8 cellular contexts compared by ENCODE assay signal in the genomic region with DNA sequence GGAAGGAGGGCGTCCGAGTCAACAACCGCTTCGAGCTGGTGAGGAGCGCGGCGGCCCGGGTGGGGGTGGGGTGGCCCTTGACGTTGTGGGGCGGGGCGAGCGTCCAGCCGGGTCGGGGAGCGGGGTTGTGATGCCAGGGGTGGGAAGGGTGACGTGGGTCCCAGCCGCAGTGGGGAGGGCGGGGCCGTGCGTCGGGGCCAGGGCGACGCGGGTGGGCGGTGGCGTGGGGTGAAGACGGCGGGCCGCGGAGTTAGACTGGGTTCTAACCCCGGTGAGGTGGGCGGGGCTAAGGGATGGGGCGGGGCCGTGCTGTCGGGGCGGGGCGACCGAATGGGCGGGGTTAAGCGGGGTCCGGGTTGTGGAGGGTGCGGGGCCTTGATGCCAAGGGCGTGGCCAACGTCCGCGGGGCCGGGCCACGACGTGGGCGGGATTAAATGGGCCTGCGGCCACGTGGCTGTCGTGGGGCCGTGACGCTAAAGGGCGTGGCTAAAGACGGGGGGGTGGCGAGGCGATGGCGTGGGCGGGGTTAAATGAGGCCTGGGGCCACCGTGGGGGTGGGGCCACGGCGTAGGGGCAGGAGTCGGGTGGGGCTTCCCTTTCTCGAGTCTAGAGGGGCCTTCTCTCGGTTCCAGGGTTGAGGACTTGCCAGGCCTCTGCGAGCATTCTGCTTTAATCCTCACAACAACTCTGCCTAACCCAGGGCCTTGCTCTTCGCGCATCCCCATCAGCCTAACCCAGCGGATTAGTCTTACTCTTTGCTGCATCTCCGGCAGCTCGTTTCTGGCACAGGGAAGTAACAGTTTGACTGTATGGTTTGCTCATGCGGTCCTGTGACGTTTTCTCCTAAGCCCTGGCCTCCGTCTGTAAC. TPM values are rescaled to one million over a fixed set of nuclear protein-coding genes. Genes with fewer than 3 reads are reported as not detected.
DNase-seq lines count a peak whose midpoint lies in the region; ATAC-seq and TF ChIP-seq lines count a peak whose summit lies in the region.

No MANE protein-coding gene starts in this region.

- H3K9me3 Mint-ChIP-seq in activated T-helper 17 cell treated with anti-CD3 and anti-CD28 coated beads, Interleukin-2, amount 50 U/mL, for 72 hours: no peaks in the 10 kb centered on the region
- H3K9me3 Mint-ChIP-seq in naive B cell: peaks cover 0 to 3% (median 0%) of the 10 kb centered on the region in 7 donors

- peak overlapping the region; percentile 88 for H3K4me3 Mint-ChIP-seq in activated T-helper 17 cell treated with anti-CD3 and anti-CD28 coated beads, Interleukin-2, amount 50 U/mL, for 72 hours
- H3K4me3 Mint-ChIP-seq in naive B cell: peak overlapping the region; percentile 84 to 98 (median 92)

- no peaks in the 10 kb centered on the region for H3K4me1 Mint-ChIP-seq in activated T-helper 17 cell treated with anti-CD3 and anti-CD28 coated beads, Interleukin-2, amount 50 U/mL, for 72 hours
- peaks cover 8 to 26% (median 19%) of the 10 kb centered on the region in 3 donors for H3K4me1 Mint-ChIP-seq in naive B cell

- peaks cover 18% of the 10 kb centered on the region for H4K20me1 ChIP-seq in Karpas-422 (ENCODE audit: insufficient read depth, low read depth, low read length)
- H4K20me1 ChIP-seq in fibroblast of lung (ENCODE audit: control insufficient read depth, extremely low read depth, insufficient read depth, low read length): peaks cover 3% of the 10 kb centered on the region

- H3K36me3 ChIP-seq in Karpas-422 (ENCODE audit: insufficient read depth, low read length): peaks cover 28% of the 10 kb centered on the region
- H3K36me3 ChIP-seq in fibroblast of lung (ENCODE audit: control insufficient read depth, insufficient read depth, low read length): peaks cover 12% of the 10 kb centered on the region

- no peak overlapping the region for H2AFZ ChIP-seq in Karpas-422 (ENCODE audit: low read length)
- H2AFZ ChIP-seq in fibroblast of lung (ENCODE audit: low read length): no peak overlapping the region

- H3K4me2 ChIP-seq in Karpas-422 (ENCODE audit: low read depth, low read length, poor library complexity, severe bottlenecking): peak overlapping the region; percentile 100
- H3K4me2 ChIP-seq in fibroblast of lung (ENCODE audit: extremely low read depth, insufficient read depth, low read length): peak overlapping the region; percentile 62

- H3K36me3 Mint-ChIP-seq in activated T-helper 17 cell treated with anti-CD3 and anti-CD28 coated beads, Interleukin-2, amount 50 U/mL, for 72 hours (ENCODE audit: low read depth): peaks cover 40% of the 10 kb centered on the region
- H3K36me3 Mint-ChIP-seq in naive B cell: peaks cover 0 to 4% of the 10 kb centered on the region in 2 donors

- no peaks in the 10 kb centered on the region for H3K9me2 ChIP-seq in Karpas-422 (replicated peaks; ENCODE audit: insufficient read depth, low read length)

- H3K79me2 ChIP-seq in Karpas-422 (ENCODE audit: low read length) (peaks cover 43% of the 10 kb centered on the region), fibroblast of lung (ENCODE audit: control insufficient read depth, insufficient read depth, low read length) (peaks cover 42% of the 10 kb centered on the region)

- H3K9ac ChIP-seq in Karpas-422 (ENCODE audit: low read length) (peak overlapping the region; percentile 99), fibroblast of lung (ENCODE audit: insufficient read depth, low read length) (peak overlapping the region; percentile 100)

- H3K27ac Mint-ChIP-seq in activated T-helper 17 cell treated with anti-CD3 and anti-CD28 coated beads, Interleukin-2, amount 50 U/mL, for 72 hours: peak overlapping the region; percentile 93
- H3K27ac Mint-ChIP-seq in naive B cell: peak overlapping the region; percentile 98 to 100 (median 98)

- H3K4me3 ChIP-seq in Karpas-422 (ENCODE audit: low read length): peak overlapping the region; percentile 92
- H3K4me3 ChIP-seq in fibroblast of lung (replicated peaks in 1 of 4; ENCODE audit: control extremely low read depth in 1 of 4, insufficient read depth in 1 of 4, low read depth in 3 of 4, low read length in 4 of 4): peak overlapping the region; percentile 70 to 96 (median 87)

- ATAC-seq in GM21825 (IDR thresholded peaks at IDR 0.05; ENCODE audit: unreplicated experiment): peak; percentile 61
- peak; percentile 78 for ATAC-seq in activated T-helper 17 cell treated with anti-CD3 and anti-CD28 coated beads, Interleukin-2, amount 50 U/mL, for 72 hours (replicated peaks)
- peak; percentile 78 to 82 for ATAC-seq in naive B cell (ENCODE audit: low read depth in 2 of 2)

- TF ChIP-seq CTCF in fibroblast of lung (conservative IDR thresholded peaks at IDR 0.05 in 1 of 2, IDR thresholded peaks at IDR 0.05 in 1 of 2; ENCODE audit: low read depth in 1 of 2, low read length in 2 of 2): no peak

- H3K27ac ChIP-seq in Karpas-422 (ENCODE audit: low read length) (peak overlapping the region; percentile 96), fibroblast of lung (ENCODE audit: insufficient read depth, low read length) (peak overlapping the region; percentile 100)

- H3K27me3 ChIP-seq in Karpas-422 (ENCODE audit: low read length) (no peaks in the 10 kb centered on the region), fibroblast of lung (ENCODE audit: control insufficient read depth, insufficient read depth, low read length) (no peaks in the 10 kb centered on the region)

- H3K27me3 Mint-ChIP-seq in activated T-helper 17 cell treated with anti-CD3 and anti-CD28 coated beads, Interleukin-2, amount 50 U/mL, for 72 hours: no peaks in the 10 kb centered on the region
- no peaks in the 10 kb centered on the region for H3K27me3 Mint-ChIP-seq in naive B cell

- H3K9me3 ChIP-seq in Karpas-422 (ENCODE audit: low read length): no peaks in the 10 kb centered on the region
- H3K9me3 ChIP-seq in fibroblast of lung (ENCODE audit: control insufficient read depth, insufficient read depth, low read depth, low read length): no peaks in the 10 kb centered on the region

- DNase-seq in DMS114 treated with DMSO at 0.1 percent for 48 hours (lab: John Stamatoyannopoulos, UW; ENCODE audit: unreplicated experiment) (peak; percentile 75), Karpas-422 (peak; percentile 98), RPMI7951 (ENCODE audit: low read depth) (peak; percentile 88), fibroblast of lung (ENCODE audit: low read depth in 2 of 2) (peak; percentile 88 to 98), naive B cell (peak; percentile 98)
- DNase-seq in stimulated activated CD8-positive, alpha-beta memory T cell treated with anti-CD3 and anti-CD28 coated beads, Interleukin-7, amount 100 ng/mL, for 4 hours (ENCODE audit: low read depth in 2 of 2): peak; percentile 91 to 96

- H3K4me1 ChIP-seq in Karpas-422 (ENCODE audit: low read length): peaks cover 19% of the 10 kb centered on the region
- H3K4me1 ChIP-seq in fibroblast of lung (ENCODE audit: control insufficient read depth, extremely low read depth, insufficient read depth, low read length): peaks cover 5% of the 10 kb centered on the region

RNA-seq across cellular contexts. Expression of gene TCF25, which starts 0.7 kb away (rescaled TPM):
- total RNA-seq in Karpas-422 (2014; rRNA removed; shearing (Covaris generic); ENCODE audit: low replicate concordance): 71.8 and 125 TPM in 2 replicates
- 72.9 and 93.7 TPM in 2 replicates for total RNA-seq in RPMI7951 (2014; rRNA removed; shearing (Covaris generic))
- 100 to 1,000 TPM; 181 to 195 TPM for total RNA-seq in activated T-helper 17 cell treated with anti-CD3 and anti-CD28 coated beads, Interleukin-2, amount 50 U/mL, for 72 hours
- total RNA-seq in fibroblast of lung: 171 and 176 TPM in 2 replicates
- polyA plus RNA-seq in fibroblast of lung (150 and 158 TPM in 2 replicates), naive B cell (ENCODE audit: low read depth in 6 of 6) (100 to 1,000 TPM in 5 of 6 donors, 10 to 100 TPM in 1; 88.4 to 135 (median 108) TPM)
- 174 and 189 TPM in 2 replicates for polyA plus RNA-seq in fibroblast of lung (2012)
- polyA minus RNA-seq in fibroblast of lung (ENCODE audit: low replicate concordance): 168 and 191 TPM in 2 replicates

RNA-seq across cellular contexts. Expression of gene MC1R, which starts 44.6 kb away (rescaled TPM):
- 3.2 and 4.8 TPM in 2 replicates for total RNA-seq in Karpas-422 (2014; rRNA removed; shearing (Covaris generic); ENCODE audit: low replicate concordance)
- 2.0 and 2.8 TPM in 2 replicates for total RNA-seq in RPMI7951 (2014; rRNA removed; shearing (Covaris generic))
- 1 to 10 TPM; 7.5 to 7.6 TPM for total RNA-seq in activated T-helper 17 cell treated with anti-CD3 and anti-CD28 coated beads, Interleukin-2, amount 50 U/mL, for 72 hours
- total RNA-seq in fibroblast of lung: 3.1 and 4.3 TPM in 2 replicates
- polyA plus RNA-seq in fibroblast of lung (2.9 and 3.0 TPM in 2 replicates), naive B cell (ENCODE audit: low read depth in 6 of 6) (under 1 TPM in 5 of 6 donors, not detected in 1; 0.12 to 0.62 (median 0.48) TPM)
- 2.5 and 2.7 TPM in 2 replicates for polyA plus RNA-seq in fibroblast of lung (2012)
- 1.2 and 3.2 TPM in 2 replicates for polyA minus RNA-seq in fibroblast of lung (ENCODE audit: low replicate concordance)

RNA-seq across cellular contexts. Expression of gene SPIRE2, which starts 45.8 kb away (rescaled TPM):
- 1.0 TPM in 2 replicates for total RNA-seq in Karpas-422 (2014; rRNA removed; shearing (Covaris generic); ENCODE audit: low replicate concordance)
- 1.8 and 3.3 TPM in 2 replicates for total RNA-seq in RPMI7951 (2014; rRNA removed; shearing (Covaris generic))
- total RNA-seq in activated T-helper 17 cell treated with anti-CD3 and anti-CD28 coated beads, Interleukin-2, amount 50 U/mL, for 72 hours: 1 to 10 TPM; 4.3 to 4.8 TPM
- total RNA-seq in fibroblast of lung: 2.6 and 3.8 TPM in 2 replicates
- polyA plus RNA-seq in fibroblast of lung: 0.59 and 1.8 TPM in 2 replicates
- 0.82 and 1.9 TPM in 2 replicates for polyA plus RNA-seq in fibroblast of lung (2012)
- 0.59 and 1.8 TPM in 2 replicates for polyA minus RNA-seq in fibroblast of lung (ENCODE audit: low replicate concordance)
- polyA plus RNA-seq in naive B cell (ENCODE audit: low read depth in 6 of 6): under 1 TPM in 3 of 6 donors, not detected in 3; 0.09 to 0.57 (median 0.20) TPM

RNA-seq across cellular contexts. Expression of gene TUBB3, which starts 49.1 kb away (rescaled TPM):
- 210 and 405 TPM in 2 replicates for total RNA-seq in Karpas-422 (2014; rRNA removed; shearing (Covaris generic); ENCODE audit: low replicate concordance)
- total RNA-seq in RPMI7951 (2014; rRNA removed; shearing (Covaris generic)): 229 and 237 TPM in 2 replicates
- 1 to 10 TPM in 1 of 2 donors, under 1 TPM in 1; 0.74 to 9.7 TPM for total RNA-seq in activated T-helper 17 cell treated with anti-CD3 and anti-CD28 coated beads, Interleukin-2, amount 50 U/mL, for 72 hours
- total RNA-seq in fibroblast of lung: 253 and 294 TPM in 2 replicates
- polyA plus RNA-seq in fibroblast of lung: 134 and 233 TPM in 2 replicates
- 259 and 497 TPM in 2 replicates for polyA plus RNA-seq in fibroblast of lung (2012)
- 653 and 914 TPM in 2 replicates for polyA minus RNA-seq in fibroblast of lung (ENCODE audit: low replicate concordance)
- polyA plus RNA-seq in naive B cell (ENCODE audit: low read depth in 6 of 6): 10 to 100 TPM in 1 of 6 donors, 1 to 10 TPM in 4, under 1 TPM in 1; 0.99 to 12.2 (median 5.0) TPM

RNA-seq across cellular contexts. Expression of gene FANCA, which starts 57.6 kb away (rescaled TPM):
- 49.3 and 57.3 TPM in 2 replicates for total RNA-seq in Karpas-422 (2014; rRNA removed; shearing (Covaris generic); ENCODE audit: low replicate concordance)
- 28.2 and 33.5 TPM in 2 replicates for total RNA-seq in RPMI7951 (2014; rRNA removed; shearing (Covaris generic))
- 100 to 1,000 TPM; 115 to 131 TPM for total RNA-seq in activated T-helper 17 cell treated with anti-CD3 and anti-CD28 coated beads, Interleukin-2, amount 50 U/mL, for 72 hours
- 1.8 and 5.1 TPM in 2 replicates for total RNA-seq in fibroblast of lung
- 6.9 and 26.1 TPM in 2 replicates for polyA plus RNA-seq in fibroblast of lung
- polyA plus RNA-seq in fibroblast of lung (2012): 5.6 and 15.4 TPM in 2 replicates
- 56.7 and 80.0 TPM in 2 replicates for polyA minus RNA-seq in fibroblast of lung (ENCODE audit: low replicate concordance)
- 10 to 100 TPM; 11.7 to 30.5 (median 17.4) TPM for polyA plus RNA-seq in naive B cell (ENCODE audit: low read depth in 6 of 6)

Comparison
In these comparisons a context has a peak if more than half of its experiments do, and no peak if none do; other contexts are left out.
1. Peak in every context shown above with its lines: DNase-seq, ATAC-seq, H3K4me3 ChIP-seq and H3K27ac ChIP-seq.